ENCODE assay signal across 28 cellular contexts in the genomic region with DNA sequence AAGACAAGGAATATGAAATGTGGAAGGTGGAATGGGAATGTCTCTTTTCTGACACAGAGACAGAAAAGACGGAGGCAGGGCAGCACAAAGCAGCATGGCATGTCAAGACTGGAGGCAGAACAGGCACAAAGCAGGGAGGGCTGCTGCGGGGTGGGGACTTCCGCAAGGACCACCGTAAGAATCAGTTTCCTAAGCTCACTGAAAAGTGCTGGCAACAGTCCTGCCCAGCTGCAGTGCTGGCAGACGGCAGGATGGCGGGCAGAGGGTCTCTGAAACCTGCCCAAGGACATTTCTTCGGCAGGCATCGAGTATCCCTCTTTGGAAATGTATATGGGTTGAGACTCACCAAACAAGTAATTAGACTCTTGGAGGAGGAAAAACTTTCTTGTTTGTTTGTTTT. TPM values are rescaled to one million over a fixed set of nuclear protein-coding genes. Genes with fewer than 3 reads are reported as not detected.
DNase-seq lines count a peak whose midpoint lies in the region; ATAC-seq, FAIRE-seq and TF ChIP-seq lines count a peak whose summit lies in the region.
"Had no signal": no experiment of that assay in that cellular context is flagged by ENCODE, and none has a peak within 500 bp of the region (broad histone marks: within the 10 kb centered on the region; RNA-seq: fewer than 3 reads in every experiment).

No MANE protein-coding gene starts in this region.

- ATAC-seq in K562 = no peak
- no peak for ATAC-seq in stimulated activated naive B cell treated with anti-CD40 and anti-IgM and Interleukin-4, amounts not matched to agents 10 μg/mL and 1 μg/mL and 100 μg/mL, for 72 hours (replicated peaks)

- no peaks in the 10 kb centered on the region for H3K36me3 Mint-ChIP-seq in stimulated activated naive B cell treated with anti-CD40 and anti-IgM and Interleukin-4, amounts not matched to agents 10 μg/mL and 1 μg/mL and 100 μg/mL, for 72 hours

- no peak overlapping the region for H2AK5ac ChIP-seq in trophoblast cell (ENCODE audit: low read length)

- no TSS peak for BruUV-seq in K562 (replicated peaks; lab: Mats Ljungman, UMichigan)

- peaks cover 0 to 4% of the 10 kb centered on the region in 2 donors for H3K4me1 Mint-ChIP-seq in stimulated activated naive B cell treated with anti-CD40 and anti-IgM and Interleukin-4, amounts not matched to agents 10 μg/mL and 1 μg/mL and 100 μg/mL, for 72 hours

- no peaks in the 10 kb centered on the region for H3K27me3 ChIP-seq in K562 (ENCODE audit: control insufficient read depth in 2 of 2, insufficient read depth in 2 of 2, low read length in 2 of 2)
- H3K27me3 ChIP-seq in layer of hippocampus (ENCODE audit: control insufficient read depth, insufficient read depth, low read length) = no peaks in the 10 kb centered on the region
- no peaks in the 10 kb centered on the region for H3K27me3 ChIP-seq in trophoblast cell (ENCODE audit: insufficient read depth, low read length)
- H3K27me3 ChIP-seq: BE2C had no signal

- H3K9me3 Mint-ChIP-seq in stimulated activated naive B cell treated with anti-CD40 and anti-IgM and Interleukin-4, amounts not matched to agents 10 μg/mL and 1 μg/mL and 100 μg/mL, for 72 hours = no peaks in the 10 kb centered on the region
- H3K9me3 Mint-ChIP-seq: H9 had no signal

- H3K4me1 ChIP-seq in K562 (replicated peaks in 1 of 2; ENCODE audit: control insufficient read depth in 2 of 2, insufficient read depth in 2 of 2, low read length in 2 of 2) (peaks cover 45 to 50% of the 10 kb centered on the region in 2 experiments; a peak in 4 of 5 replicates), trophoblast cell (ENCODE audit: control insufficient read depth in 1 of 2, insufficient read depth in 2 of 2, low read length in 2 of 2) (peaks cover 10% of the 10 kb centered on the region in 2 experiments)
- H3K4me1 ChIP-seq: BE2C had no signal

- H3K27ac Mint-ChIP-seq in stimulated activated naive B cell treated with anti-CD40 and anti-IgM and Interleukin-4, amounts not matched to agents 10 μg/mL and 1 μg/mL and 100 μg/mL, for 72 hours = peak overlapping the region; percentile 11
- H3K27ac Mint-ChIP-seq: H9 had no signal

- H3K4ac ChIP-seq in trophoblast cell (ENCODE audit: low read depth, low read length) = no peak overlapping the region

- TF ChIP-seq POLR2A in K562 (conservative IDR thresholded peaks at IDR 0.05) = no peak

- H3K18ac ChIP-seq in trophoblast cell (ENCODE audit: low read length) = no peak overlapping the region

- H3K79me2 ChIP-seq in K562 (ENCODE audit: control insufficient read depth, insufficient read depth, low read length) (peaks cover 26% of the 10 kb centered on the region; the same call in 2 of the 3 replicates), trophoblast cell (ENCODE audit: control insufficient read depth, insufficient read depth, low read length, poor library complexity) (no peaks in the 10 kb centered on the region)

- no peak for TF ChIP-seq CTCF in K562 (IDR thresholded peaks at IDR 0.05 in 2 of 3, conservative IDR thresholded peaks at IDR 0.05 in 1 of 3; ENCODE audit: insufficient read depth in 2 of 3, low read depth in 1 of 3, low read length in 3 of 3)

- H3K27ac ChIP-seq in K562 (ENCODE audit: extremely low read depth, low read depth, low read length) = 0 out of 3 replicates have a peak overlapping the region, but pooled peaks have one; percentile 16
- H3K27ac ChIP-seq in layer of hippocampus (ENCODE audit: low read depth, low read length) = peak overlapping the region; percentile 42
- no peak overlapping the region for H3K27ac ChIP-seq in trophoblast cell (ENCODE audit: low read depth, low read length)

- H4K20me1 ChIP-seq in K562 (replicated peaks; ENCODE audit: control insufficient read depth, insufficient read depth, low read length) = no peaks in the 10 kb centered on the region

- no peak overlapping the region for H2BK120ac ChIP-seq in trophoblast cell (ENCODE audit: insufficient read depth, low read length, poor library complexity)

- no peak overlapping the region for H4K8ac ChIP-seq in trophoblast cell (ENCODE audit: low read depth, low read length)

- CTCF ChIA-PET in K562 (lab: Yijun Ruan, JAX; ENCODE audit: low intra/inter-chr PET ratio) = no interaction called here

- H3K27me3 Mint-ChIP-seq in stimulated activated naive B cell treated with anti-CD40 and anti-IgM and Interleukin-4, amounts not matched to agents 10 μg/mL and 1 μg/mL and 100 μg/mL, for 72 hours = peaks cover 18 to 21% of the 10 kb centered on the region in 2 donors

- intact Hi-C loops in K562 (cut with micrococcal nuclease) = no loop called here

- H3K14ac ChIP-seq in trophoblast cell (ENCODE audit: low read length) = no peak overlapping the region

- H3K4me3 ChIP-seq in K562 (peak overlapping the region; percentile 16; the same call in 1 of the 2 replicates), trophoblast cell (ENCODE audit: low read depth, low read length) (no peak overlapping the region)

- H4K91ac ChIP-seq in trophoblast cell (ENCODE audit: low read depth, low read length) = no peak overlapping the region

- no peak overlapping the region for H4K12ac ChIP-seq in trophoblast cell (ENCODE audit: low read depth, low read length)

- FAIRE-seq in K562 (lab: Jason Lieb, UNC) = no peak
- FAIRE-seq: GM18507 had no signal

- H3K9me3 ChIP-seq in K562 (replicated peaks; ENCODE audit: control insufficient read depth, insufficient read depth, low read depth, low read length) (no peaks in the 10 kb centered on the region), trophoblast cell (ENCODE audit: insufficient read depth, low read depth, low read length) (no peaks in the 10 kb centered on the region)
- H3K9me3 ChIP-seq: BE2C had no signal

- no peak overlapping the region for H3K4me3 Mint-ChIP-seq in stimulated activated naive B cell treated with anti-CD40 and anti-IgM and Interleukin-4, amounts not matched to agents 10 μg/mL and 1 μg/mL and 100 μg/mL, for 72 hours
- H3K4me3 Mint-ChIP-seq: H9 had no signal

- no peak for TF ChIP-seq EP300 in K562 (IDR thresholded peaks at IDR 0.05; ENCODE audit: low read length)

- H3K23ac ChIP-seq in trophoblast cell (ENCODE audit: low read length) = no peak overlapping the region

- in situ Hi-C loops in K562 (cut with MboI) = no loop called here

- no peak for TF ChIP-seq RAD21 in K562 (CRISPR knock-in tag; conservative IDR thresholded peaks at IDR 0.05 in 1 of 2, IDR thresholded peaks at IDR 0.05 in 1 of 2)

- H2BK5ac ChIP-seq in trophoblast cell (ENCODE audit: low read depth, low read length, poor library complexity) = no peak overlapping the region

- peak overlapping the region; percentile 73 for H3K4me2 ChIP-seq in K562 (ENCODE audit: insufficient read depth, low read length)
- no peak overlapping the region for H3K4me2 ChIP-seq in trophoblast cell (ENCODE audit: low read length)

- DNase-seq in NCI-H1694 treated with DMSO at 0.1 percent for 48 hours (lab: John Stamatoyannopoulos, UW) = peak; percentile 33
- no peak for DNase-seq in NCI-H1694 (lab: John Stamatoyannopoulos, UW)
- no peak for DNase-seq in K562 (ENCODE audit: extremely low read depth in 1 of 4, low spot score in 3 of 4)
- DNase-seq in stimulated activated naive B cell treated with anti-CD40 and anti-IgM and Interleukin-4, amounts not matched to agents 10 μg/mL and 1 μg/mL and 100 μg/mL, for 72 hours = no peak
- no peak for DNase-seq in mesenteric fat pad (ENCODE audit: low spot score)
- no peak for DNase-seq in trophoblast cell
- no peak for DNase-seq in HT-29 (ENCODE audit: low spot score)
- DNase-seq: 8988T, ACHN, BE2C, Calu3, DMS153, H9, KBM-7, MV-4-11, NCI-H1105, NCI-H1436 treated with DMSO at 0.1 percent for 48 hours, NCI-H2029, NCI-H2227 treated with DMSO at 0.1 percent for 48 hours, NCI-H526 treated with DMSO at 0.1 percent for 48 hours, RPMI8226, SHP77 had no signal

- no peaks in the 10 kb centered on the region for H3K79me1 ChIP-seq in trophoblast cell (ENCODE audit: low read length)

- no peaks in the 10 kb centered on the region for H3K9me1 ChIP-seq in K562 (ENCODE audit: control insufficient read depth, insufficient read depth, low read length)

- 71% methylated on average over 8 of the region's 8 CpGs for WGBS in K562 (ENCODE audit: insufficient coverage, low coverage, missing lambda C conversion rate)
- no CpG with 5 or more reads among the region's 8 CpGs for WGBS in trophoblast cell (ENCODE audit: extremely low coverage, insufficient coverage, insufficient read length)

- POLR2A ChIA-PET in K562 (lab: Yijun Ruan, JAX) = interaction anchor here (1.3 to 1.4 kb wide), 3 partner anchors 11 to 57 kb away, joined by 5 read pairs; no protein-coding TSS in a partner anchor

- H2AFZ ChIP-seq in K562 (ENCODE audit: low read depth, low read length) (0 out of 2 replicates have a peak overlapping the region, but pooled peaks have one; percentile 30), trophoblast cell (ENCODE audit: insufficient read depth, low read length, poor library complexity) (no peak overlapping the region)

- H2BK12ac ChIP-seq in trophoblast cell (ENCODE audit: low read length) = no peak overlapping the region

- H3K9ac ChIP-seq in K562 (ENCODE audit: insufficient read depth in 1 of 2, low read depth in 2 of 2, low read length in 2 of 2) (no peak overlapping the region; a peak in 1 of 4 replicates), trophoblast cell (ENCODE audit: low read length) (no peak overlapping the region)

- H3K36me3 ChIP-seq in K562 (ENCODE audit: control insufficient read depth, insufficient read depth, low read length) (no peaks in the 10 kb centered on the region), trophoblast cell (ENCODE audit: control insufficient read depth in 1 of 2, insufficient read depth in 2 of 2, low read length in 2 of 2) (no peaks in the 10 kb centered on the region)
- H3K36me3 ChIP-seq: BE2C had no signal

RNA-seq across cellular contexts. Expression of a gene that starts 54.9 kb away (rescaled TPM):
- total RNA-seq in K562 (2011; cell fraction: chromatin; rRNA removed; ENCODE audit: low replicate concordance) = 43.9 and 142 TPM in 2 replicates
- total RNA-seq in K562 (2011; cell fraction: nucleolus; rRNA removed) = 242 and 249 TPM in 2 replicates
- 153 and 176 TPM in 2 replicates for total RNA-seq in K562 (2011; cell fraction: nucleoplasm; rRNA removed)
- total RNA-seq in K562 (2014; rRNA removed) = 68.1 and 118 TPM in 2 replicates
- 10.0 and 20.6 TPM in 2 replicates for total RNA-seq in K562 (2014; rRNA removed; fragmentation: Illumina TruSeq; extraction: Trizol)
- total RNA-seq in K562 (2015; rRNA removed; fragmentation: Illumina TruSeq; extraction: Trizol) = 79.9 and 82.6 TPM in 2 replicates
- total RNA-seq in K562 (2021) = 152 and 177 TPM in 2 replicates
- polyA plus RNA-seq in K562 (2011; rRNA removed) = 68.4 and 788 TPM in 2 replicates
- polyA plus RNA-seq in K562 (2011; cell fraction: cytosol; rRNA removed) = 415 and 947 TPM in 2 replicates
- 317 and 745 TPM in 2 replicates for polyA plus RNA-seq in K562 (2011; cell fraction: nucleus; rRNA removed)
- 495 and 1,020 TPM in 2 replicates for polyA plus RNA-seq in K562 (2012)
- polyA plus RNA-seq in K562 (2014; fragmentation: Illumina TruSeq; extraction: Trizol) = 175 and 265 TPM in 2 replicates
- 10 to 100 TPM; 19.0 to 41.5 TPM for polyA plus RNA-seq in K562 (2014; fragmentation: Nextera tagmentation; extraction: Ambion mirVana)
- 139 and 175 TPM in 2 replicates for polyA plus RNA-seq in K562 (2014; rRNA removed)
- 36.1 and 135 TPM in 2 replicates for polyA minus RNA-seq in K562 (2011; rRNA and poly(A)+ RNA removed)
- 62.9 and 369 TPM in 2 replicates for polyA minus RNA-seq in K562 (2011; cell fraction: cytosol; rRNA and poly(A)+ RNA removed)
- 23.2 and 101 TPM in 2 replicates for polyA minus RNA-seq in K562 (2011; cell fraction: nucleus; rRNA and poly(A)+ RNA removed)
- not detected for total RNA-seq in mesenteric fat pad
- 2.4 TPM in 2 replicates for polyA plus RNA-seq in trophoblast cell (2013)
- not detected in 2 replicates for total RNA-seq in HT-29 (2014; rRNA removed; shearing (Covaris generic))
- total RNA-seq: Calu3, Daoy, G401, MCF 10A, NCI-H460 had no signal
